8 cellular contexts compared by ENCODE assay signal in genomic region chr15:48352474-48353072, GRCh38.
DNase-seq lines count a peak whose midpoint lies in the region; ATAC-seq, FAIRE-seq and TF ChIP-seq lines count a peak whose summit lies in the region.

No MANE protein-coding gene starts in this region.

- POLR2A ChIA-PET in HEK293T (lab: Yijun Ruan, JAX): no interaction called here

- peak; percentile 95 for FAIRE-seq in G401.6 (lab: Jason Lieb, UNC)

- no peak for ATAC-seq in GM19324 (IDR thresholded peaks at IDR 0.05; ENCODE audit: low FRiP score, unreplicated experiment)

- CTCF ChIA-PET in HEK293T (lab: Yijun Ruan, JAX): interaction anchor here (0.7 to 1.7 kb wide), 4 partner anchors 9 to 272 kb away, joined by 3 to 6 read pairs (median 6); no protein-coding TSS in a partner anchor

- DNase-seq in HEK293T (ENCODE audit: extremely low spot score) (peak; percentile 52), NCI-H1105 treated with DMSO at 0.1 percent for 48 hours (lab: John Stamatoyannopoulos, UW) (peak; percentile 65), SW480 (ENCODE audit: low spot score) (peak; percentile 63), astrocyte of the hippocampus (ENCODE audit: low read depth, low spot score) (peak; percentile 81), iPS DF 19.7 (ENCODE audit: low read depth, low spot score) (peak; percentile 35)
- DNase-seq in stimulated activated CD4-positive, alpha-beta T cell treated with anti-CD3 and anti-CD28 coated beads, Interleukin-15, amount 100 ng/mL, for 24 hours: peak; percentile 61

TF ChIP-seq in HEK293T, 16 proteins besides CTCF, POLR2A, EP300 and RAD21:
- TF ChIP-seq CTBP1 (IDR thresholded peaks at IDR 0.05; ENCODE audit: borderline replicate concordance) (no peak), PKNOX1 (IDR thresholded peaks at IDR 0.05) (no peak), SP1 (IDR thresholded peaks at IDR 0.05) (no peak), SUZ12 (IDR thresholded peaks at IDR 0.05) (no peak), FOXA1 (IDR thresholded peaks at IDR 0.05) (no peak), ARNT (IDR thresholded peaks at IDR 0.05) (no peak), HDGF (IDR thresholded peaks at IDR 0.05; ENCODE audit: borderline replicate concordance) (no peak), ZNF384 (IDR thresholded peaks at IDR 0.05) (no peak), FOXM1 (IDR thresholded peaks at IDR 0.05; ENCODE audit: borderline replicate concordance) (no peak), BHLHE40 (IDR thresholded peaks at IDR 0.05; ENCODE audit: borderline replicate concordance) (no peak), FOXK2 (IDR thresholded peaks at IDR 0.05) (no peak), LEF1 (IDR thresholded peaks at IDR 0.05; ENCODE audit: borderline replicate concordance) (no peak), ELF4 (IDR thresholded peaks at IDR 0.05) (no peak), NFRKB (IDR thresholded peaks at IDR 0.05) (no peak), TARDBP (IDR thresholded peaks at IDR 0.05) (no peak), L3MBTL2 (conservative IDR thresholded peaks at IDR 0.05) (no peak)
